Comparison of ENCODE assay signal across 25 cellular contexts in genomic region chr7:41449694-41450093, GRCh38.
"Had no signal": no experiment of that assay in that cellular context is flagged by ENCODE, and none has a peak within 500 bp of the region (broad histone marks: within the 10 kb centered on the region; RNA-seq: fewer than 3 reads in every experiment).

No MANE protein-coding gene starts in this region.

- H3K9me3 Mint-ChIP-seq: mesothelial cell of epicardium; nephron progenitor cell; stimulated activated naive CD8-positive, alpha-beta T cell treated with anti-CD3 and anti-CD28 coated beads, Interleukin-15, Interleukin-2, amounts not matched to agents 100 ng/mL and 50 ng/mL, for 24 hours; type B pancreatic cell had no signal

- H3K36me3 ChIP-seq: left lung, ovary, right atrium auricular region, tibial nerve, uterus had no signal

- H3K27me3 Mint-ChIP-seq: progenitor cell of endocrine pancreas; stimulated activated naive CD8-positive, alpha-beta T cell treated with anti-CD3 and anti-CD28 coated beads, Interleukin-15, Interleukin-2, amounts not matched to agents 100 ng/mL and 50 ng/mL, for 24 hours; type B pancreatic cell had no signal

- DNase-seq: islet precursor cell; kidney glomerular epithelial cell; left cardiac atrium; left lung; mesendoderm; naive B cell; natural killer cell; nephron progenitor cell; ovary; stimulated activated CD4-positive, alpha-beta T cell treated with anti-CD3 and anti-CD28 coated beads, Interleukin-12 subunit alpha, Interleukin-12 subunit beta, amount 100 ng/mL, for 4 hours; stimulated activated CD4-positive, alpha-beta T cell treated with anti-CD3 and anti-CD28 coated beads, Interleukin-15, amount 100 ng/mL, for 24 hours; stimulated activated CD4-positive, alpha-beta T cell treated with anti-CD3 and anti-CD28 coated beads, Interleukin-2, amount 100 ng/mL, for 24 hours; stimulated activated CD4-positive, alpha-beta T cell treated with anti-CD3 and anti-CD28 coated beads, Interleukin-4, amount 100 ng/mL, for 1 hour; stimulated activated naive CD4-positive, alpha-beta T cell; uterus had no signal

- H3K4me1 ChIP-seq: left lung, uterus had no signal

- H3K27ac ChIP-seq: hepatocyte, left lung, ovary, right atrium auricular region, skin epidermis, tibial nerve, uterus had no signal

- H3K27ac Mint-ChIP-seq: mesothelial cell of epicardium; natural killer cell; nephron progenitor cell; progenitor cell of endocrine pancreas; stimulated activated naive CD8-positive, alpha-beta T cell treated with anti-CD3 and anti-CD28 coated beads, Interleukin-15, Interleukin-2, amounts not matched to agents 100 ng/mL and 50 ng/mL, for 24 hours; type B pancreatic cell had no signal

- H3K4me3 Mint-ChIP-seq: mesothelial cell of epicardium; naive B cell; natural killer cell; nephron progenitor cell; stimulated activated naive CD8-positive, alpha-beta T cell treated with anti-CD3 and anti-CD28 coated beads, Interleukin-15, Interleukin-2, amounts not matched to agents 100 ng/mL and 50 ng/mL, for 24 hours; type B pancreatic cell had no signal

- H3K4me1 Mint-ChIP-seq: naive B cell, natural killer cell had no signal

- H3K9me3 ChIP-seq: left lung, ovary, right atrium auricular region, tibial nerve, uterus had no signal

- H3K36me3 Mint-ChIP-seq: mesothelial cell of epicardium, naive B cell, natural killer cell, type B pancreatic cell had no signal

- H3K4me3 ChIP-seq: hepatocyte, left lung, lung, ovary, right atrium auricular region, skin epidermis, tibial nerve, uterus had no signal

- ATAC-seq: left cardiac atrium, left lung, natural killer cell, sciatic nerve had no signal

- H3K27me3 ChIP-seq: hepatocyte, left lung, ovary, right atrium auricular region, tibial nerve, uterus had no signal
